Comparison of ENCODE assay signal across 9 cellular contexts in genomic region chr12:121096199-121096798, GRCh38. TPM values are rescaled to one million over a fixed set of nuclear protein-coding genes. Genes with fewer than 3 reads are reported as not detected.
A peak's percentile ranks its signal among the peaks of the same experiment; 100 is the strongest.
DNase-seq lines count a peak whose midpoint lies in the region; ATAC-seq, FAIRE-seq and TF ChIP-seq lines count a peak whose summit lies in the region.
"Had no signal": no experiment of that assay in that cellular context is flagged by ENCODE, and none has a peak within 500 bp of the region (broad histone marks: within the 10 kb centered on the region; RNA-seq: fewer than 3 reads in every experiment).

No MANE protein-coding gene starts in this region.

- intact Hi-C loops in endothelial cell of umbilical vein (cut with micrococcal nuclease): loop anchor here (1.0 to 10.0 kb wide), 5 partner anchors 14 to 514 kb away; partner anchors contain the start of genes CABP1 and POP5

- H3K4me3 Mint-ChIP-seq in activated T-cell treated with anti-CD3 and anti-CD28 coated beads, Interleukin-2, amount 50 U/mL, for 72 hours: peak overlapping the region; percentile 72 to 77

- H3K9me3 ChIP-seq in endothelial cell of umbilical vein (replicated peaks; ENCODE audit: control insufficient read depth, insufficient read depth, low read length) (no peaks in the 10 kb centered on the region), suprapubic skin (no peaks in the 10 kb centered on the region)
- H3K9me3 ChIP-seq: pancreas had no signal

- dilution Hi-C loops in endothelial cell of umbilical vein (cut with MboI; ENCODE audit: extremely low pct_ligation_motif_present, low sequenced_read_pairs): no loop called here

- H3K36me3 ChIP-seq in endothelial cell of umbilical vein (ENCODE audit: control insufficient read depth in 2 of 2, extremely low read depth in 1 of 2, insufficient read depth in 2 of 2, low read length in 2 of 2) (no peaks in the 10 kb centered on the region), suprapubic skin (no peaks in the 10 kb centered on the region)
- H3K36me3 ChIP-seq: pancreas had no signal

- ATAC-seq in activated T-cell treated with anti-CD3 and anti-CD28 coated beads, Interleukin-2, amount 50 U/mL, for 72 hours (replicated peaks in 1 of 2): no peak
- no peak for ATAC-seq in GM19324 (IDR thresholded peaks at IDR 0.05; ENCODE audit: low FRiP score, unreplicated experiment)
- ATAC-seq in GM21447 (IDR thresholded peaks at IDR 0.05; ENCODE audit: unreplicated experiment): no peak

- peaks cover 2% of the 10 kb centered on the region in 2 donors for H3K36me3 Mint-ChIP-seq in activated T-cell treated with anti-CD3 and anti-CD28 coated beads, Interleukin-2, amount 50 U/mL, for 72 hours (ENCODE audit: insufficient read depth in 2 of 2)

- no peak for FAIRE-seq in endothelial cell of umbilical vein (lab: Jason Lieb, UNC)
- no peak for FAIRE-seq in GM19239 (lab: Jason Lieb, UNC)
- FAIRE-seq: pancreas had no signal

- H3K4me1 ChIP-seq in endothelial cell of umbilical vein (ENCODE audit: control insufficient read depth, extremely low read depth, insufficient read depth, low read length): peaks cover 13% of the 10 kb centered on the region
- peaks cover 12% of the 10 kb centered on the region for H3K4me1 ChIP-seq in suprapubic skin

- no peaks in the 10 kb centered on the region for H3K9me1 ChIP-seq in endothelial cell of umbilical vein (replicated peaks; ENCODE audit: control insufficient read depth, extremely low read depth, insufficient read depth, low read length)

- H3K4me2 ChIP-seq in endothelial cell of umbilical vein (ENCODE audit: insufficient read depth, low read length): no peak overlapping the region

- H3K4me3 ChIP-seq in endothelial cell of umbilical vein (replicated peaks in 1 of 3; ENCODE audit: insufficient read depth in 1 of 3, low read depth in 1 of 3, low read length in 3 of 3) (no peak overlapping the region), suprapubic skin (peak overlapping the region; percentile 36)

- CTCF ChIA-PET in endothelial cell of umbilical vein (lab: Charles Lee): interaction anchor here (0.6 to 6.6 kb wide), 13 partner anchors 10 to 347 kb away, joined by 3 to 48 read pairs (median 4); no protein-coding TSS in a partner anchor

- H3K27me3 ChIP-seq in endothelial cell of umbilical vein (ENCODE audit: control insufficient read depth in 2 of 2, insufficient read depth in 2 of 2, low read length in 2 of 2) (no peaks in the 10 kb centered on the region), suprapubic skin (peaks cover 9% of the 10 kb centered on the region)
- H3K27me3 ChIP-seq: pancreas had no signal

- H3K79me2 ChIP-seq in endothelial cell of umbilical vein (ENCODE audit: control insufficient read depth, insufficient read depth, low read length): no peaks in the 10 kb centered on the region

- peaks cover 4 to 6% of the 10 kb centered on the region in 2 donors for H3K9me3 Mint-ChIP-seq in activated T-cell treated with anti-CD3 and anti-CD28 coated beads, Interleukin-2, amount 50 U/mL, for 72 hours

- TF ChIP-seq CTCF in endothelial cell of umbilical vein (IDR thresholded peaks at IDR 0.05; ENCODE audit: extremely low read depth in 1 of 2, insufficient read depth in 1 of 2, low read depth in 1 of 2, low read length in 2 of 2): no peak
- TF ChIP-seq CTCF in suprapubic skin (IDR thresholded peaks at IDR 0.05): no peak

- DNase-seq in activated T-cell treated with anti-CD3 and anti-CD28 coated beads, Interleukin-2, amount 50 U/mL, for 72 hours: no peak
- DNase-seq in activated T-cell treated with anti-CD3 and anti-CD28 coated beads for 4 hours (no peak), OCI-M1 (lab: John Stamatoyannopoulos, UW) (peak; percentile 28), endothelial cell of umbilical vein (ENCODE audit: low read depth, low spot score) (no peak), suprapubic skin (ENCODE audit: low spot score in 2 of 2) (peak in 1 of 2 donors; percentile 0), GM19239 (ENCODE audit: insufficient read length, low spot score) (no peak)

- H4K20me1 ChIP-seq in endothelial cell of umbilical vein (replicated peaks; ENCODE audit: control insufficient read depth, extremely low read depth, insufficient read depth, low read length): no peaks in the 10 kb centered on the region

- POLR2A ChIA-PET in endothelial cell of umbilical vein (lab: Charles Lee): no interaction called here

- peaks cover 34% of the 10 kb centered on the region for H3K4me1 Mint-ChIP-seq in activated T-cell treated with anti-CD3 and anti-CD28 coated beads, Interleukin-2, amount 50 U/mL, for 72 hours (ENCODE audit: low read depth)

- no peak overlapping the region for H2AFZ ChIP-seq in endothelial cell of umbilical vein (ENCODE audit: low read depth, low read length)

- no peak for TF ChIP-seq EP300 in suprapubic skin (IDR thresholded peaks at IDR 0.05)

- H3K27ac ChIP-seq in endothelial cell of umbilical vein (ENCODE audit: insufficient read depth, low read depth, low read length): peak overlapping the region; percentile 82
- no peak overlapping the region for H3K27ac ChIP-seq in suprapubic skin
- H3K27ac ChIP-seq: pancreas had no signal

- no peak overlapping the region for H3K27ac Mint-ChIP-seq in activated T-cell treated with anti-CD3 and anti-CD28 coated beads, Interleukin-2, amount 50 U/mL, for 72 hours

- H3K9ac ChIP-seq in endothelial cell of umbilical vein (replicated peaks; ENCODE audit: extremely low read depth, insufficient read depth, low read length): no peak overlapping the region

- peaks cover 13% of the 10 kb centered on the region for H3K27me3 Mint-ChIP-seq in activated T-cell treated with anti-CD3 and anti-CD28 coated beads, Interleukin-2, amount 50 U/mL, for 72 hours (ENCODE audit: low read depth)

- BruUV-seq in endothelial cell of umbilical vein (replicated peaks; lab: Mats Ljungman, UMichigan): no TSS peak

- WGBS in suprapubic skin: 48% methylated on average over 7 of the region's 11 CpGs

- TF ChIP-seq POLR2A in endothelial cell of umbilical vein (IDR thresholded peaks at IDR 0.05; ENCODE audit: low read depth, low read length) (no peak), suprapubic skin (IDR thresholded peaks at IDR 0.05) (no peak)

TF ChIP-seq in endothelial cell of umbilical vein, 7 proteins besides CTCF, POLR2A, EP300 and RAD21:
- TF ChIP-seq JUN (IDR thresholded peaks at IDR 0.05; ENCODE audit: borderline replicate concordance, insufficient read depth, insufficient read length, low read depth): no peak

RNA-seq across cellular contexts. Expression of gene P2RX7, which starts 36.4 kb away (rescaled TPM):
- total RNA-seq in activated T-cell treated with anti-CD3 and anti-CD28 coated beads, Interleukin-2, amount 50 U/mL, for 72 hours: 10 to 100 TPM; 12.6 to 14.8 TPM
- total RNA-seq in endothelial cell of umbilical vein (5.1 and 8.1 TPM in 2 replicates), suprapubic skin (10 to 100 TPM; 14.0 to 65.7 (median 19.2) TPM)
- 0.80 and 1.3 TPM in 2 replicates for polyA plus RNA-seq in endothelial cell of umbilical vein
- 0.67 and 0.71 TPM in 2 replicates for polyA plus RNA-seq in endothelial cell of umbilical vein (2011; cell fraction: cytosol; rRNA removed)
- 2.2 and 2.8 TPM in 2 replicates for polyA plus RNA-seq in endothelial cell of umbilical vein (2011; cell fraction: nucleus; rRNA removed)
- 1.3 and 2.9 TPM in 2 replicates for polyA plus RNA-seq in endothelial cell of umbilical vein (2012)
- polyA minus RNA-seq in endothelial cell of umbilical vein: 0.83 and 0.93 TPM in 2 replicates
- polyA minus RNA-seq in endothelial cell of umbilical vein (2011; cell fraction: cytosol; rRNA and poly(A)+ RNA removed): not detected
- polyA minus RNA-seq in endothelial cell of umbilical vein (2011; cell fraction: nucleus; rRNA and poly(A)+ RNA removed): 1.0 and 2.2 TPM in 2 replicates

RNA-seq across cellular contexts. Expression of gene OASL, which starts 57.3 kb away (rescaled TPM):
- 10 to 100 TPM; 13.6 to 45.1 TPM for total RNA-seq in activated T-cell treated with anti-CD3 and anti-CD28 coated beads, Interleukin-2, amount 50 U/mL, for 72 hours
- 0.33 TPM in 1 of 2 replicates, not detected in the other for total RNA-seq in endothelial cell of umbilical vein
- 0.17 and 0.30 TPM in 2 replicates for polyA plus RNA-seq in endothelial cell of umbilical vein
- polyA plus RNA-seq in endothelial cell of umbilical vein (2011; cell fraction: cytosol; rRNA removed): 0.22 and 0.30 TPM in 2 replicates
- polyA plus RNA-seq in endothelial cell of umbilical vein (2011; cell fraction: nucleus; rRNA removed): 0.14 TPM in 1 of 2 replicates, not detected in the other
- polyA plus RNA-seq in endothelial cell of umbilical vein (2012): 0.25 and 0.35 TPM in 2 replicates
- polyA minus RNA-seq in endothelial cell of umbilical vein: 1.2 TPM in 1 of 2 replicates, not detected in the other
- polyA minus RNA-seq in endothelial cell of umbilical vein (2011; cell fraction: cytosol; rRNA and poly(A)+ RNA removed): 2.9 TPM
- polyA minus RNA-seq in endothelial cell of umbilical vein (2011; cell fraction: nucleus; rRNA and poly(A)+ RNA removed): not detected in 2 replicates
- total RNA-seq in suprapubic skin: under 1 TPM in 3 of 4 donors, not detected in 1; 0.53 to 0.91 (median 0.64) TPM

Comparison
In these comparisons a context has a peak if more than half of its experiments do, and no peak if none do; other contexts are left out.
1. RNA of gene OASL, which starts 57.3 kb away (total RNA-seq): 13.6 to 45.1 TPM in activated T-cell treated with anti-CD3 and anti-CD28 coated beads, Interleukin-2, amount 50 U/mL, for 72 hours; 0.53 to 0.91 TPM in suprapubic skin and 0.33 TPM in endothelial cell of umbilical vein; every median in the first group is over 4 times any median in the second.